ENCODE assay signal across 8 cellular contexts in the genomic region with DNA sequence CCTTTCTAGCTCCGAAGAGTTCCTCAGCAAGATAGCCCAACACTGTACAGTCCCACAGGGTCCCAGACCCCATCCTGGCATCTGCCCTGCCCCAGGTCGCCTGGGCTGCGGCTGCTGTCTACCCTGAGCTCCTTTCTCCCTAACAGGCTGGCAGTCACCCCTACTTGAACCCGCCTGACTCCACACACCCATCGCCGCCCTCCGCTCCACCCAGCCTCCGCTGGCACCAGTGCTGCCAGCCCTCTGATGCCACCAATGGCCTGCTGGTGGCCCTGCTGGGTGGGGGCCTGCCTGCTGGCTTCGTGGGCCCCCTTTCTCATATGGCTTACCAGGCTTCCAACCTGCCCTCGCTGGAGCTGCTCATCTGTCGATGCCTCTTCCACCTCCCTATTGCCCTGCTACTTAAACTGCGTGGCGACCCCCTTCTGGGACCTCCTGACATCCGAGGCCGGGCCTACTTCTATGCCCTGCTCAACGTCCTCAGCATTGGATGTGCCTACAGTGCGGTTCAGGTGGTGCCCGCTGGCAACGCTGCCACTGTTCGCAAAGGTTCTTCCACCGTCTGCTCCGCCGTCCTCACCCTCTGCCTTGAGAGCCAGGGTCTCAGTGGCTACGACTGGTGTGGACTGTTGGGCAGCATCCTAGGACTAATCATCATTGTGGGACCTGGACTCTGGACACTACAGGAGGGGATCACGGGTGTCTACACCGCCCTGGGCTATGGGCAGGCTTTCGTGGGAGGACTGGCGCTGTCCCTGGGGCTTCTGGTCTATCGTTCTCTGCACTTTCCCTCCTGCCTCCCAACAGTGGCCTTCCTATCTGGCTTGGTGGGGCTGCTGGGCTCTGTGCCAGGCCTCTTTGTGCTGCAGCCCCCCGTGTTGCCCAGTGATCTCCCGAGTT. TPM values are rescaled to one million over a fixed set of nuclear protein-coding genes. Genes with fewer than 3 reads are reported as not detected.
DNase-seq lines count a peak whose midpoint lies in the region; ATAC-seq and TF ChIP-seq lines count a peak whose summit lies in the region.
"Not testable (repeated sequence)": the region's sequence is repeated elsewhere in the genome, so short reads cannot be mapped to it uniquely, and the experiment has no call there.
"Had no signal": no experiment of that assay in that cellular context is flagged by ENCODE, and none has a peak within 500 bp of the region (broad histone marks: within the 10 kb centered on the region; RNA-seq: fewer than 3 reads in every experiment).

No MANE protein-coding gene starts in this region.

- H3K4me2 ChIP-seq in DND-41 (ENCODE audit: insufficient read depth, low read length) (peak overlapping the region; percentile 70; the same call in 1 of the 2 replicates), hepatocyte (peak overlapping the region; percentile 78)
- not testable (repeated sequence) for H3K4me2 ChIP-seq in parathyroid adenoma (ENCODE audit: low read length)

- not testable (repeated sequence) for DNase-seq in DND-41; activated CD4-positive, alpha-beta memory T cell treated with anti-CD3 and anti-CD28 coated beads for 36 hours; MCF 10A (ENCODE audit: unreplicated experiment); hepatocyte (ENCODE audit: low spot score); tibial nerve (ENCODE audit: low spot score in 2 of 2)

- peak overlapping the region; percentile 100 for H3K27ac Mint-ChIP-seq in activated CD4-positive, alpha-beta memory T cell treated with anti-CD3 and anti-CD28 coated beads for 36 hours
- H3K27ac Mint-ChIP-seq in MCF 10A (ENCODE audit: low read depth, unreplicated experiment), result peak overlapping the region; percentile 100

- intact Hi-C loops in activated CD4-positive, alpha-beta memory T cell treated with anti-CD3 and anti-CD28 coated beads for 36 hours (cut with micrococcal nuclease), result loop anchor here (5.0 kb wide), 2 partner anchors 130 to 205 kb away; a partner anchor contains a TSS
- intact Hi-C loops in MCF 10A (cut with micrococcal nuclease), result loop anchor here (5.0 kb wide), 1 partner anchor 130 kb away; a partner anchor contains a TSS

- H3K79me2 ChIP-seq in DND-41 (ENCODE audit: insufficient read depth, low read length) (peaks cover 60% of the 10 kb centered on the region), hepatocyte (peaks cover 65% of the 10 kb centered on the region), parathyroid adenoma (peaks cover 44% of the 10 kb centered on the region)

- CTCF ChIA-PET in activated CD4-positive, alpha-beta memory T cell treated with anti-CD3 and anti-CD28 coated beads for 36 hours (lab: Charles Lee), result interaction anchor here (5.5 kb wide), 1 partner anchor 46 kb away, joined by 50 read pairs; a partner anchor contains a TSS
- CTCF ChIA-PET in MCF 10A (lab: Yijun Ruan, JAX), result interaction anchor here (0.6 to 0.9 kb wide), 2 partner anchors 79 to 141 kb away, joined by 3 read pairs; no protein-coding TSS in a partner anchor

- H3K36me3 Mint-ChIP-seq in activated CD4-positive, alpha-beta memory T cell treated with anti-CD3 and anti-CD28 coated beads for 36 hours, result peaks cover 20% of the 10 kb centered on the region
- H3K36me3 Mint-ChIP-seq in MCF 10A (ENCODE audit: insufficient read depth, unreplicated experiment), result peaks cover 41% of the 10 kb centered on the region

- POLR2A ChIA-PET in activated CD4-positive, alpha-beta memory T cell treated with anti-CD3 and anti-CD28 coated beads for 36 hours (lab: Charles Lee), result not testable (repeated sequence)
- POLR2A ChIA-PET in MCF 10A (lab: Yijun Ruan, JAX), result interaction anchor here (4.5 kb wide), 2 partner anchors 40 to 205 kb away, joined by 51 to 58 read pairs; a partner anchor contains a TSS

- H3K27ac ChIP-seq in DND-41 (ENCODE audit: low read length), result not testable (repeated sequence)
- peak overlapping the region; percentile 100 for H3K27ac ChIP-seq in hepatocyte
- H3K27ac ChIP-seq in parathyroid adenoma, result peak overlapping the region; percentile 99
- peak overlapping the region; percentile 98 to 100 (median 99) for H3K27ac ChIP-seq in tibial nerve

- BruUV-seq in MCF 10A (replicated peaks; lab: Mats Ljungman, UMichigan), result not testable (repeated sequence)

- TF ChIP-seq CTCF in DND-41 (IDR thresholded peaks at IDR 0.05; ENCODE audit: borderline replicate concordance, extremely low read depth, low read length, poor library complexity, severe bottlenecking); MCF 10A (IDR thresholded peaks at IDR 0.05; ENCODE audit: unreplicated experiment); hepatocyte (IDR thresholded peaks at IDR 0.05; ENCODE audit: poor library complexity); parathyroid adenoma (IDR thresholded peaks at IDR 0.05); tibial nerve (IDR thresholded peaks at IDR 0.05): not testable (repeated sequence)

- not testable (repeated sequence) for ATAC-seq in DND-41 (ENCODE audit: insufficient read depth, low read depth)

- H3K27me3 Mint-ChIP-seq in activated CD4-positive, alpha-beta memory T cell treated with anti-CD3 and anti-CD28 coated beads for 36 hours; MCF 10A (ENCODE audit: insufficient read depth, unreplicated experiment): not testable (repeated sequence)

- H3K9me3 Mint-ChIP-seq in activated CD4-positive, alpha-beta memory T cell treated with anti-CD3 and anti-CD28 coated beads for 36 hours; MCF 10A (ENCODE audit: unreplicated experiment): not testable (repeated sequence)

- H3K4me3 ChIP-seq in DND-41 (ENCODE audit: low read depth in 1 of 2, low read length in 2 of 2); hepatocyte; parathyroid adenoma (ENCODE audit: low read depth, low read length); tibial nerve: not testable (repeated sequence)

- peaks cover 40% of the 10 kb centered on the region for H4K20me1 ChIP-seq in DND-41 (ENCODE audit: insufficient read depth, low read length)
- H4K20me1 ChIP-seq in hepatocyte (ENCODE audit: insufficient read depth, poor library complexity, severe bottlenecking), result peaks cover 24% of the 10 kb centered on the region

- not testable (repeated sequence) for H2AFZ ChIP-seq in DND-41 (ENCODE audit: low read depth, low read length); hepatocyte; parathyroid adenoma

- H3K4me1 ChIP-seq in DND-41 (ENCODE audit: insufficient read depth, low read length), result peaks cover 59% of the 10 kb centered on the region
- peaks cover 41% of the 10 kb centered on the region for H3K4me1 ChIP-seq in hepatocyte (ENCODE audit: insufficient read depth)
- H3K4me1 ChIP-seq in parathyroid adenoma, result peaks cover 18% of the 10 kb centered on the region
- H3K4me1 ChIP-seq in tibial nerve, result peaks cover 0 to 64% (median 47%) of the 10 kb centered on the region in 4 donors

- 90% methylated on average over 31 of the region's 31 CpGs for WGBS in hepatocyte (ENCODE audit: low lambda C conversion rate, missing lambda C conversion rate)
- 82 to 90% methylated on average over 28 to 31 of the region's 31 CpGs for WGBS in tibial nerve, 2 donors

- not testable (repeated sequence) for H3K27me3 ChIP-seq in DND-41 (ENCODE audit: insufficient read depth, low read length, poor library complexity); hepatocyte; parathyroid adenoma (ENCODE audit: control insufficient read depth, insufficient read depth, low read length); tibial nerve

- H3K9ac ChIP-seq in DND-41 (ENCODE audit: low read depth, low read length), result peak overlapping the region; percentile 98; the same call in 1 of the 2 replicates
- not testable (repeated sequence) for H3K9ac ChIP-seq in parathyroid adenoma

- not testable (repeated sequence) for H3K9me3 ChIP-seq in DND-41 (ENCODE audit: insufficient read depth, low read length, severe bottlenecking); hepatocyte (ENCODE audit: low read depth); parathyroid adenoma (ENCODE audit: control insufficient read depth, low read length); tibial nerve

- TF ChIP-seq EP300 in tibial nerve (IDR thresholded peaks at IDR 0.05), result not testable (repeated sequence)

- H3K9me2 ChIP-seq in hepatocyte (replicated peaks; ENCODE audit: insufficient read depth), result not testable (repeated sequence)

- TF ChIP-seq POLR2A in tibial nerve (IDR thresholded peaks at IDR 0.05), result not testable (repeated sequence)

- peaks cover 66% of the 10 kb centered on the region for H3K4me1 Mint-ChIP-seq in activated CD4-positive, alpha-beta memory T cell treated with anti-CD3 and anti-CD28 coated beads for 36 hours (ENCODE audit: low read depth)
- H3K4me1 Mint-ChIP-seq in MCF 10A (ENCODE audit: insufficient read depth, unreplicated experiment), result peaks cover 41% of the 10 kb centered on the region

- H3K4me3 Mint-ChIP-seq in activated CD4-positive, alpha-beta memory T cell treated with anti-CD3 and anti-CD28 coated beads for 36 hours, result peak overlapping the region; percentile 18
- H3K4me3 Mint-ChIP-seq in MCF 10A (ENCODE audit: unreplicated experiment), result peak overlapping the region; percentile 79

- not testable (repeated sequence) for H3K36me3 ChIP-seq in DND-41 (ENCODE audit: insufficient read depth, low read length); hepatocyte (replicated peaks; ENCODE audit: insufficient read depth, low read depth); parathyroid adenoma (ENCODE audit: control insufficient read depth, insufficient read depth, low read length); tibial nerve

RNA-seq across cellular contexts. Expression of a gene that starts 0.8 kb away (rescaled TPM):
- total RNA-seq in activated CD4-positive, alpha-beta memory T cell treated with anti-CD3 and anti-CD28 coated beads for 36 hours, result not detected
- total RNA-seq in MCF 10A (2022) (not detected in 2 replicates), hepatocyte (0.24 TPM in 1 of 2 replicates, not detected in the other), tibial nerve (not detected)
- 0.30 and 0.44 TPM in 2 replicates for polyA plus RNA-seq in hepatocyte
- total RNA-seq: HT1080 had no signal
- polyA plus RNA-seq: BJ had no signal

RNA-seq across cellular contexts. Expression of a gene that starts 2.1 kb away (rescaled TPM):
- total RNA-seq in activated CD4-positive, alpha-beta memory T cell treated with anti-CD3 and anti-CD28 coated beads for 36 hours, result 100 to 1,000 TPM; 180 to 187 TPM
- total RNA-seq in MCF 10A (2022) (89.6 and 107 TPM in 2 replicates), hepatocyte (50.2 and 74.5 TPM in 2 replicates), tibial nerve (100 to 1,000 TPM in 3 of 4 donors, 10 to 100 TPM in 1; 87.0 to 163 (median 125) TPM)
- 96.3 and 98.1 TPM in 2 replicates for polyA plus RNA-seq in hepatocyte

RNA-seq across cellular contexts. Expression of a gene that starts 2.7 kb away (rescaled TPM):
- 10 to 100 TPM; 16.5 to 16.7 TPM for total RNA-seq in activated CD4-positive, alpha-beta memory T cell treated with anti-CD3 and anti-CD28 coated beads for 36 hours
- total RNA-seq in MCF 10A (2022) (26.3 and 29.1 TPM in 2 replicates), hepatocyte (22.7 and 27.1 TPM in 2 replicates), tibial nerve (10 to 100 TPM; 60.5 to 64.1 (median 63.0) TPM)
- polyA plus RNA-seq in hepatocyte, result 20.8 and 21.5 TPM in 2 replicates

RNA-seq across cellular contexts. Expression of a gene that starts 37.2 kb away (rescaled TPM):
- 1 to 10 TPM; 7.7 to 8.5 TPM for total RNA-seq in activated CD4-positive, alpha-beta memory T cell treated with anti-CD3 and anti-CD28 coated beads for 36 hours
- total RNA-seq in MCF 10A (2022) (3.3 and 7.8 TPM in 2 replicates), hepatocyte (10.9 and 12.4 TPM in 2 replicates), tibial nerve (10 to 100 TPM in 3 of 4 donors, 1 to 10 TPM in 1; 6.5 to 16.0 (median 13.5) TPM)
- polyA plus RNA-seq in hepatocyte, result 16.9 and 17.5 TPM in 2 replicates

RNA-seq across cellular contexts. Expression of a gene that starts 42.8 kb away (rescaled TPM):
- 1 to 10 TPM; 1.0 to 2.1 TPM for total RNA-seq in activated CD4-positive, alpha-beta memory T cell treated with anti-CD3 and anti-CD28 coated beads for 36 hours
- total RNA-seq in MCF 10A (2022), result 0.84 and 2.1 TPM in 2 replicates
- total RNA-seq in hepatocyte, result 1.4 and 2.7 TPM in 2 replicates
- polyA plus RNA-seq in hepatocyte, result 3.6 and 3.8 TPM in 2 replicates
- total RNA-seq in tibial nerve, result 1 to 10 TPM; 1.5 to 3.3 (median 2.2) TPM
